ENCODE assay signal across 17 cellular contexts in the genomic region with DNA sequence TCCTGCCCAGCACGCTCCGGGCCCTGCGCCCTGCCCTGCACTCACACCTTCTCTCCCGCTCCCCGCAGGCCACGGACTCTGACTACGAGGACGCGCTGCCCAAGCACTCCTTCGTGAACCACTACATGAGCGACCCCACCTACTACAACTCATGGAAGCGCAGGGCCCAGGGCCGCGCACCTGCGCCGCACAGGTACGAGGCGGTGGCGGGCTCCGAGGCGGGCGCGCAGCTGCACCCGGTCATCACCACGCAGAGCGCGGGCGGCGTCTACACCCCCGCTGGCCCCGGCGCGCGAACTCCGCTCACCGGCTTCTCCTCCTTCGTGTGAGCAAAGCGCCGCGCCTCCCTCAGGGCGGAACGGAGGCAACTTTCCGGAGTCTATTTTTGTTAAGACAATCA.
DNase-seq lines count a peak whose midpoint lies in the region; ATAC-seq and TF ChIP-seq lines count a peak whose summit lies in the region.
"Had no signal": no experiment of that assay in that cellular context is flagged by ENCODE, and none has a peak within 500 bp of the region (broad histone marks: within the 10 kb centered on the region; RNA-seq: fewer than 3 reads in every experiment).

No MANE protein-coding gene starts in this region.

- no peak overlapping the region for H4K91ac ChIP-seq in neuronal stem cell (ENCODE audit: low read depth, low read length, poor library complexity)

- H3K27me3 ChIP-seq in NT2/D1 (ENCODE audit: insufficient read depth, insufficient read length), result no peaks in the 10 kb centered on the region
- H3K27me3 ChIP-seq in gastroesophageal sphincter, result peaks cover 65% of the 10 kb centered on the region
- H3K27me3 ChIP-seq in neuronal stem cell (ENCODE audit: control insufficient read depth in 3 of 3, insufficient read depth in 3 of 3, low read depth in 1 of 3, low read length in 3 of 3), result no peaks in the 10 kb centered on the region

- H2BK12ac ChIP-seq in neuronal stem cell (ENCODE audit: low read length), result peak overlapping the region; percentile 84

- H3K27ac ChIP-seq in gastroesophageal sphincter, result no peak overlapping the region
- no peak overlapping the region for H3K27ac ChIP-seq in neuronal stem cell (replicated peaks; ENCODE audit: low read length)

- ATAC-seq in gastroesophageal sphincter (peak; percentile 7), HG03571 (IDR thresholded peaks at IDR 0.05; ENCODE audit: unreplicated experiment) (no peak)
- ATAC-seq: GM12878, Panc1, Right ventricle myocardium inferior had no signal

- H3K9ac ChIP-seq in NT2/D1 (ENCODE audit: insufficient read length, low read depth) (peak overlapping the region; percentile 32), neuronal stem cell (ENCODE audit: low read depth, low read length, poor library complexity) (no peak overlapping the region)

- no peak for TF ChIP-seq EP300 in gastroesophageal sphincter (IDR thresholded peaks at IDR 0.05)

- no peak overlapping the region for H2AK5ac ChIP-seq in neuronal stem cell (ENCODE audit: low read depth, low read length)

- H3K4me2 ChIP-seq in neuronal stem cell (ENCODE audit: insufficient read depth, low read length, poor library complexity, severe bottlenecking), result no peak overlapping the region

- no peak overlapping the region for H2BK120ac ChIP-seq in neuronal stem cell (ENCODE audit: low read depth, low read length)

- no peak overlapping the region for H3K14ac ChIP-seq in neuronal stem cell (ENCODE audit: low read length)

- H3K18ac ChIP-seq in neuronal stem cell (ENCODE audit: low read length), result no peak overlapping the region

- H2BK15ac ChIP-seq in neuronal stem cell (ENCODE audit: low read length), result no peak overlapping the region

- H2BK5ac ChIP-seq in neuronal stem cell (ENCODE audit: low read length), result peak overlapping the region; percentile 66

- peaks cover 4% of the 10 kb centered on the region for H3K4me1 ChIP-seq in NT2/D1 (ENCODE audit: insufficient read depth, insufficient read length)
- peaks cover 0 to 12% (median 0%) of the 10 kb centered on the region in 3 donors for H3K4me1 ChIP-seq in gastroesophageal sphincter
- peaks cover 0 to 3% of the 10 kb centered on the region in 2 donors for H3K4me1 ChIP-seq in neuronal stem cell (ENCODE audit: control insufficient read depth in 2 of 2, insufficient read depth in 1 of 2, low read depth in 1 of 2, low read length in 2 of 2)

- no peak for TF ChIP-seq POLR2A in gastroesophageal sphincter (IDR thresholded peaks at IDR 0.05)

- H3K4ac ChIP-seq in neuronal stem cell (ENCODE audit: low read length), result no peak overlapping the region

- H3K79me1 ChIP-seq in neuronal stem cell (ENCODE audit: low read depth, low read length), result peaks cover 2% of the 10 kb centered on the region

- H4K8ac ChIP-seq in neuronal stem cell (ENCODE audit: low read depth, low read length), result no peak overlapping the region

- DNase-seq in D341Med (ENCODE audit: low spot score) (peak; percentile 26), NT2/D1 (ENCODE audit: low read depth, low spot score) (no peak), neuronal stem cell (ENCODE audit: low spot score) (no peak), CD1c-positive myeloid dendritic cell (ENCODE audit: extremely low spot score) (no peak), LoVo (ENCODE audit: low spot score) (no peak)
- DNase-seq: HCEC 1CT, IMR-90, Kasumi-1, NCI-H1436 treated with DMSO at 0.1 percent for 48 hours, NCI-H2107, NCI-H345, NCI-H748 treated with DMSO at 0.1 percent for 48 hours had no signal

- H3K9me3 ChIP-seq in NT2/D1 (ENCODE audit: insufficient read depth, low read length) (no peaks in the 10 kb centered on the region), gastroesophageal sphincter (no peaks in the 10 kb centered on the region), neuronal stem cell (replicated peaks in 1 of 2; ENCODE audit: control insufficient read depth in 2 of 2, insufficient read depth in 1 of 2, low read depth in 1 of 2, low read length in 2 of 2) (no peaks in the 10 kb centered on the region)

- H2AFZ ChIP-seq in neuronal stem cell (ENCODE audit: low read length), result no peak overlapping the region

- H3K23ac ChIP-seq in neuronal stem cell (ENCODE audit: low read depth, low read length, poor library complexity), result peak overlapping the region; percentile 55

- no peak for TF ChIP-seq CTCF in gastroesophageal sphincter (IDR thresholded peaks at IDR 0.05)

- 79% methylated on average over 14 of the region's 43 CpGs; no CpG with 5 or more reads in 1 of the 2 donors for WGBS in gastroesophageal sphincter (ENCODE audit: low coverage in 1 of 2), 2 donors
- WGBS in neuronal stem cell (ENCODE audit: extremely low coverage in 2 of 2, insufficient read length in 2 of 2, insufficient replicate concordance in 1 of 2), 2 donors, result no CpG with 5 or more reads among the region's 43 CpGs

- H3K4me3 ChIP-seq in NT2/D1 (ENCODE audit: insufficient read length, low read depth), result no peak overlapping the region
- no peak overlapping the region for H3K4me3 ChIP-seq in gastroesophageal sphincter
- H3K4me3 ChIP-seq in neuronal stem cell (ENCODE audit: low read length in 2 of 2), result no peak overlapping the region
- H3K4me3 ChIP-seq: GM12878 had no signal

- H3K36me3 ChIP-seq in NT2/D1 (ENCODE audit: insufficient read depth, insufficient read length, low read length) (no peaks in the 10 kb centered on the region), gastroesophageal sphincter (no peaks in the 10 kb centered on the region), neuronal stem cell (replicated peaks in 1 of 2; ENCODE audit: control insufficient read depth in 2 of 2, insufficient read depth in 2 of 2, low read length in 2 of 2) (no peaks in the 10 kb centered on the region)
